Comparison of ENCODE assay signal across 23 cellular contexts in the genomic region with DNA sequence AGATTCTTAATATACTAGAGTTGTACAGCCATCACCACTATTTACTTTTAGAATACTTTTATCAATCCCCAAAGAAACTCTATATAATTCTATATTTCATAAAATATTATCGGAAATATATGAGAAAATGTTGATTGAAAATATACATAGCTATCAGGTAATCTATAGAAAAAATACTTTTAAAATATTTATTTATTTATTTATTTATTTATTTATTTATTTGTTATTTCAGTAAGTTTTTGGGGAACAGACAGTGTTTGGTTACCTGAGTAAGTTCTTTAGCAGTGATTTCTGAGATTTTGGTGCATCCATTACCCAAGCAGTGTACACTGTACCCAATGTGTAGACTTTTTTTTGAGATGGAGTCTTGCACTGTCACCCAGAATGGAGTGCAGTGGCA.
"Had no signal": no experiment of that assay in that cellular context is flagged by ENCODE, and none has a peak within 500 bp of the region (broad histone marks: within the 10 kb centered on the region; RNA-seq: fewer than 3 reads in every experiment).

No MANE protein-coding gene starts in this region.

- H3K27me3 Mint-ChIP-seq: naive B cell; stimulated activated naive CD8-positive, alpha-beta T cell treated with anti-CD3 and anti-CD28 coated beads, Interleukin-15, amount 100 ng/mL, for 72 hours had no signal

- H3K36me3 Mint-ChIP-seq: mesothelial cell of epicardium; naive B cell; natural killer cell; stimulated activated effector memory CD8-positive, alpha-beta T cell treated with anti-CD3 and anti-CD28 coated beads, Interleukin-12 subunit alpha, Interleukin-12 subunit beta, amount 100 ng/mL, for 72 hours had no signal

- H3K9me3 Mint-ChIP-seq: stimulated activated effector memory CD8-positive, alpha-beta T cell treated with anti-CD3 and anti-CD28 coated beads, Interleukin-12 subunit alpha, Interleukin-12 subunit beta, amount 100 ng/mL, for 72 hours; stimulated activated naive CD8-positive, alpha-beta T cell treated with anti-CD3 and anti-CD28 coated beads, Interleukin-15, amount 100 ng/mL, for 72 hours had no signal

- H3K27me3 ChIP-seq: ovary, spleen, tibial nerve, upper lobe of left lung, vagina had no signal

- H3K4me3 ChIP-seq: left ventricle myocardium inferior, lung, ovary, prostate gland, skin epidermis, spleen, tibial nerve, upper lobe of left lung, vagina had no signal

- H3K4me3 Mint-ChIP-seq: mesothelial cell of epicardium; naive B cell; natural killer cell; stimulated activated effector memory CD8-positive, alpha-beta T cell treated with anti-CD3 and anti-CD28 coated beads, Interleukin-12 subunit alpha, Interleukin-12 subunit beta, amount 100 ng/mL, for 72 hours; stimulated activated naive CD8-positive, alpha-beta T cell treated with anti-CD3 and anti-CD28 coated beads, Interleukin-15, amount 100 ng/mL, for 72 hours had no signal

- H3K27ac ChIP-seq: left ventricle myocardium inferior, ovary, prostate gland, skin epidermis, spleen, tibial nerve, upper lobe of left lung, vagina had no signal

- H3K27ac Mint-ChIP-seq: mesothelial cell of epicardium; naive B cell; natural killer cell; stimulated activated effector memory CD8-positive, alpha-beta T cell treated with anti-CD3 and anti-CD28 coated beads, Interleukin-12 subunit alpha, Interleukin-12 subunit beta, amount 100 ng/mL, for 72 hours; stimulated activated naive CD8-positive, alpha-beta T cell treated with anti-CD3 and anti-CD28 coated beads, Interleukin-15, amount 100 ng/mL, for 72 hours had no signal

- H3K9me3 ChIP-seq: left ventricle myocardium inferior, ovary, prostate gland, spleen, tibial nerve, upper lobe of left lung, vagina had no signal

- H3K4me1 Mint-ChIP-seq: naive B cell; natural killer cell; stimulated activated effector memory CD8-positive, alpha-beta T cell treated with anti-CD3 and anti-CD28 coated beads, Interleukin-12 subunit alpha, Interleukin-12 subunit beta, amount 100 ng/mL, for 72 hours; stimulated activated naive CD8-positive, alpha-beta T cell treated with anti-CD3 and anti-CD28 coated beads, Interleukin-15, amount 100 ng/mL, for 72 hours had no signal

- ATAC-seq: natural killer cell; right cardiac atrium; sciatic nerve; stimulated activated effector memory CD8-positive, alpha-beta T cell treated with anti-CD3 and anti-CD28 coated beads, Interleukin-12 subunit alpha, Interleukin-12 subunit beta, amount 100 ng/mL, for 72 hours; stimulated activated naive CD8-positive, alpha-beta T cell treated with anti-CD3 and anti-CD28 coated beads, Interleukin-15, amount 100 ng/mL, for 72 hours had no signal

- H3K4me1 ChIP-seq: prostate gland, spleen, tibial nerve, upper lobe of left lung, vagina had no signal

- DNase-seq: hippocampal formation; left ventricle myocardium inferior; mesendoderm; naive B cell; natural killer cell; ovary; posterior cingulate gyrus; retina; right cardiac atrium; spleen; stimulated activated CD4-positive, alpha-beta T cell treated with anti-CD3 and anti-CD28 coated beads, Interleukin-4, amount 100 ng/mL, for 24 hours; stimulated activated naive CD4-positive, alpha-beta T cell treated with Interleukin-2 at 50 U/mL for 16 hours; stimulated activated naive CD8-positive, alpha-beta T cell treated with anti-CD3 and anti-CD28 coated beads, Interleukin-15, amount 100 ng/mL, for 72 hours; substantia nigra; upper lobe of left lung had no signal

- H3K36me3 ChIP-seq: left ventricle myocardium inferior, ovary, prostate gland, spleen, tibial nerve, upper lobe of left lung, vagina had no signal
